ENCODE assay signal across 16 cellular contexts in genomic region chrX:121456315-121456714, GRCh38.
A peak's percentile ranks its signal among the peaks of the same experiment; 100 is the strongest.
DNase-seq lines count a peak whose midpoint lies in the region; ATAC-seq and TF ChIP-seq lines count a peak whose summit lies in the region.
"Had no signal": no experiment of that assay in that cellular context is flagged by ENCODE, and none has a peak within 500 bp of the region (broad histone marks: within the 10 kb centered on the region; RNA-seq: fewer than 3 reads in every experiment).

No MANE protein-coding gene starts in this region.

- peaks cover 43% of the 10 kb centered on the region for H3K4me1 ChIP-seq in OCI-LY1 (ENCODE audit: insufficient read depth, low read length, severe bottlenecking)
- no peaks in the 10 kb centered on the region for H3K4me1 ChIP-seq in CD8-positive, alpha-beta T cell (ENCODE audit: insufficient read depth, low read length)
- H3K4me1 ChIP-seq: SJSA1 had no signal

- no peaks in the 10 kb centered on the region for H4K20me1 ChIP-seq in OCI-LY1 (ENCODE audit: insufficient read depth, low read length)

- intact Hi-C loops in CD8-positive, alpha-beta T cell (cut with DNase I, micrococcal nuclease) = no loop called here

- peak overlapping the region; percentile 97 for H3K27ac ChIP-seq in OCI-LY1 (ENCODE audit: low read depth, low read length, poor library complexity, severe bottlenecking)
- no peak overlapping the region for H3K27ac ChIP-seq in CD8-positive, alpha-beta T cell (ENCODE audit: low read depth, low read length)
- H3K27ac ChIP-seq: C4-2B, SJSA1 had no signal

- no peak overlapping the region for H3K4me3 Mint-ChIP-seq in CD8-positive, alpha-beta T cell
- H3K4me3 Mint-ChIP-seq: H9; natural killer cell treated with Interleukin-12 subunit alpha and Interleukin-12 subunit beta and Interleukin-15 and Interleukin-18, amount 100 ng/mL, for 72 hours; type B pancreatic cell had no signal

- ATAC-seq in GM18517 (IDR thresholded peaks at IDR 0.05; ENCODE audit: unreplicated experiment) (peak; percentile 88), GM21447 (IDR thresholded peaks at IDR 0.05; ENCODE audit: unreplicated experiment) (peak; percentile 97), HG03045 (IDR thresholded peaks at IDR 0.05; ENCODE audit: unreplicated experiment) (peak; percentile 61)
- no peak for ATAC-seq in CD8-positive, alpha-beta T cell
- ATAC-seq: natural killer cell treated with Interleukin-12 subunit alpha and Interleukin-12 subunit beta and Interleukin-15 and Interleukin-18, amount 100 ng/mL, for 72 hours had no signal

- H3K27me3 Mint-ChIP-seq in CD8-positive, alpha-beta T cell (ENCODE audit: low read depth) = no peaks in the 10 kb centered on the region
- H3K27me3 Mint-ChIP-seq: natural killer cell treated with Interleukin-12 subunit alpha and Interleukin-12 subunit beta and Interleukin-15 and Interleukin-18, amount 100 ng/mL, for 72 hours; type B pancreatic cell had no signal

- no peaks in the 10 kb centered on the region for H3K9me3 Mint-ChIP-seq in CD8-positive, alpha-beta T cell
- H3K9me3 Mint-ChIP-seq: type B pancreatic cell had no signal

- POLR2A ChIA-PET in CD8-positive, alpha-beta T cell (lab: Charles Lee) = no interaction called here

- TF ChIP-seq CTCF in OCI-LY1 (IDR thresholded peaks at IDR 0.05; ENCODE audit: low read length) = no peak
- TF ChIP-seq CTCF in CD8-positive, alpha-beta T cell (IDR thresholded peaks at IDR 0.05) = no peak

- no peak overlapping the region for H2AFZ ChIP-seq in OCI-LY1 (ENCODE audit: low read length)

- H3K9me2 ChIP-seq in OCI-LY1 (ENCODE audit: low read depth, low read length) = no peaks in the 10 kb centered on the region

- H3K9ac ChIP-seq in OCI-LY1 (ENCODE audit: low read length) = peak overlapping the region; percentile 59

- H3K9me3 ChIP-seq in OCI-LY1 (ENCODE audit: low read length) = no peaks in the 10 kb centered on the region
- no peaks in the 10 kb centered on the region for H3K9me3 ChIP-seq in CD8-positive, alpha-beta T cell (ENCODE audit: low read length)
- H3K9me3 ChIP-seq: SJSA1 had no signal

- CTCF ChIA-PET in CD8-positive, alpha-beta T cell (lab: Charles Lee) = no interaction called here

- H3K36me3 Mint-ChIP-seq in CD8-positive, alpha-beta T cell = no peaks in the 10 kb centered on the region
- H3K36me3 Mint-ChIP-seq: natural killer cell treated with Interleukin-12 subunit alpha and Interleukin-12 subunit beta and Interleukin-15 and Interleukin-18, amount 100 ng/mL, for 72 hours; type B pancreatic cell had no signal

- H3K4me3 ChIP-seq in OCI-LY1 (ENCODE audit: low read depth, low read length, poor library complexity, severe bottlenecking) = peak overlapping the region; percentile 53
- H3K4me3 ChIP-seq in CD8-positive, alpha-beta T cell (ENCODE audit: low read depth, low read length) = no peak overlapping the region
- H3K4me3 ChIP-seq: SJSA1 had no signal

- no peaks in the 10 kb centered on the region for H3K4me1 Mint-ChIP-seq in CD8-positive, alpha-beta T cell (ENCODE audit: low read depth)
- H3K4me1 Mint-ChIP-seq: H9 had no signal

- H3K36me3 ChIP-seq in OCI-LY1 (ENCODE audit: insufficient read depth, low read length) = peaks cover 14% of the 10 kb centered on the region
- H3K36me3 ChIP-seq in CD8-positive, alpha-beta T cell (ENCODE audit: insufficient read depth, low read length) = no peaks in the 10 kb centered on the region
- H3K36me3 ChIP-seq: SJSA1 had no signal

- no peak overlapping the region for H3K27ac Mint-ChIP-seq in CD8-positive, alpha-beta T cell
- H3K27ac Mint-ChIP-seq: H9; natural killer cell treated with Interleukin-12 subunit alpha and Interleukin-12 subunit beta and Interleukin-15 and Interleukin-18, amount 100 ng/mL, for 72 hours; type B pancreatic cell had no signal

- no peaks in the 10 kb centered on the region for H3F3A ChIP-seq in OCI-LY1 (ENCODE audit: insufficient read depth, low read length)

- H3K4me2 ChIP-seq in OCI-LY1 (ENCODE audit: low read length) = peak overlapping the region; percentile 79

- DNase-seq in foreskin melanocyte = no peak
- no peak for DNase-seq in NCI-H226
- no peak for DNase-seq in D341Med (ENCODE audit: low spot score)
- no peak for DNase-seq in CD8-positive, alpha-beta T cell
- DNase-seq: activated CD4-positive, CD25-positive, alpha-beta regulatory T cell treated with anti-CD3 and anti-CD28 coated beads, Interleukin-2, amount 50 U/mL, for 72 hours; activated effector memory CD4-positive, alpha-beta T cell treated with Interleukin-2 at 50 U/mL for 16 hours; H9; kidney glomerular epithelial cell had no signal

- H3K79me2 ChIP-seq in OCI-LY1 (ENCODE audit: insufficient read depth, low read length) = no peaks in the 10 kb centered on the region; the same call in 1 of the 2 replicates

- no peaks in the 10 kb centered on the region for H3K27me3 ChIP-seq in OCI-LY1 (ENCODE audit: insufficient read depth, low read length)
- no peaks in the 10 kb centered on the region for H3K27me3 ChIP-seq in CD8-positive, alpha-beta T cell (ENCODE audit: insufficient read depth, low read length)
- H3K27me3 ChIP-seq: SJSA1 had no signal
